Comparison of ENCODE assay signal across 1 cellular context in genomic region chr1:151254217-151255213, GRCh38.
TF ChIP-seq lines count a peak whose summit lies in the region.

PSMD4 (plus strand) TSS chr1:151254734; CDS start chr1:151254783, 49 bp downstream.

TF ChIP-seq in WTC11, 78 proteins besides CTCF, POLR2A, EP300 and RAD21 (continued from another document and continues in another):
- TF ChIP-seq HMGXB4 (CRISPR knock-in tag; IDR thresholded peaks at IDR 0.05) (no peak), IRF1 (CRISPR knock-in tag; IDR thresholded peaks at IDR 0.05) (no peak), MXD4 (CRISPR knock-in tag; IDR thresholded peaks at IDR 0.05; ENCODE audit: borderline replicate concordance) (no peak), ZMAT4 (CRISPR knock-in tag; IDR thresholded peaks at IDR 0.05) (no peak), IRF2 (CRISPR knock-in tag; IDR thresholded peaks at IDR 0.05; ENCODE audit: borderline replicate concordance, low read depth) (no peak), SOX15 (CRISPR knock-in tag; IDR thresholded peaks at IDR 0.05) (no peak), JUN (CRISPR knock-in tag; IDR thresholded peaks at IDR 0.05) (no peak), CREB1 (CRISPR knock-in tag; IDR thresholded peaks at IDR 0.05) (no peak), ZNF416 (CRISPR knock-in tag; IDR thresholded peaks at IDR 0.05) (no peak), GABPB1 (CRISPR knock-in tag; IDR thresholded peaks at IDR 0.05) (no peak), ZBTB21 (CRISPR knock-in tag; IDR thresholded peaks at IDR 0.05; ENCODE audit: borderline replicate concordance) (no peak), ZSCAN18 (CRISPR knock-in tag; IDR thresholded peaks at IDR 0.05) (no peak), ATF1 (CRISPR knock-in tag; IDR thresholded peaks at IDR 0.05) (no peak), USF2 (CRISPR knock-in tag; IDR thresholded peaks at IDR 0.05) (peak; percentile 76), NFE2L1 (CRISPR knock-in tag; IDR thresholded peaks at IDR 0.05) (no peak), FOXP1 (CRISPR knock-in tag; IDR thresholded peaks at IDR 0.05; ENCODE audit: borderline replicate concordance) (no peak), AR (CRISPR knock-in tag; IDR thresholded peaks at IDR 0.05) (no peak; the same call in 1 of the 2 replicates), ZNF512 (CRISPR knock-in tag; IDR thresholded peaks at IDR 0.05; ENCODE audit: borderline replicate concordance) (no peak), ZNF671 (CRISPR knock-in tag; IDR thresholded peaks at IDR 0.05) (no peak; the same call in 1 of the 2 replicates), STAT6 (CRISPR knock-in tag; conservative IDR thresholded peaks at IDR 0.05; ENCODE audit: low read depth) (no peak), ZNF423 (CRISPR knock-in tag; IDR thresholded peaks at IDR 0.05) (no peak), MYBL2 (CRISPR knock-in tag; IDR thresholded peaks at IDR 0.05) (no peak), SP1 (CRISPR knock-in tag; conservative IDR thresholded peaks at IDR 0.05) (peak; percentile 78), JAZF1 (CRISPR knock-in tag; IDR thresholded peaks at IDR 0.05) (no peak), E2F1 (CRISPR knock-in tag; IDR thresholded peaks at IDR 0.05) (no peak), FOXJ3 (CRISPR knock-in tag; IDR thresholded peaks at IDR 0.05; ENCODE audit: borderline replicate concordance) (no peak), ATF2 (CRISPR knock-in tag; IDR thresholded peaks at IDR 0.05; ENCODE audit: borderline replicate concordance, low read depth) (no peak), FOXK1 (CRISPR knock-in tag; IDR thresholded peaks at IDR 0.05) (peak; percentile 76; the same call in 1 of the 2 replicates), CDX4 (CRISPR knock-in tag; IDR thresholded peaks at IDR 0.05; ENCODE audit: borderline replicate concordance) (no peak), ZNF532 (CRISPR knock-in tag; IDR thresholded peaks at IDR 0.05; ENCODE audit: borderline replicate concordance) (no peak), FOXP4 (CRISPR knock-in tag; IDR thresholded peaks at IDR 0.05) (0 out of 2 replicates have a peak, but pooled peaks have one; percentile 21), EMX1 (CRISPR knock-in tag; IDR thresholded peaks at IDR 0.05) (no peak), ZNF317 (CRISPR knock-in tag; IDR thresholded peaks at IDR 0.05; ENCODE audit: borderline replicate concordance, low read depth) (no peak)
